Comparison of ENCODE assay signal across 33 cellular contexts in the genomic region with DNA sequence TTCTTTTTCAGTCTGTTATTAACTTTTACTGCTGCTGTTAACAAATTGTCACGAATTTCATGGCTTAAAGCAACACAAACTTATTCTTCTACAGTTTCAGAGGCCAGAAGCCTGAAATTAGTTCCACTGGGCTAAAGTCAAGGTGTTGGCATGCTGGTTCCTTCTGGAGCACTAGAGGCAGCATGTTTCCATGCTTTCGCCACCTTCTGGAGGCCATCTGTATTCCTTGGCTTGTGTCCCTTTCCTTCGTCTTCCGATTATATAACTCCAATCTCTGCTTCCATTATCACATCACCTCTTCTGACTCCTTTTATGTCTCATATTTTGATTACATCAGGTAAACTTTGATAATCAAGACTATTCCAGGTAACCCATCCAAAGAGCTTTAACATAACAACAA.
"Had no signal": no experiment of that assay in that cellular context is flagged by ENCODE, and none has a peak within 500 bp of the region (broad histone marks: within the 10 kb centered on the region; RNA-seq: fewer than 3 reads in every experiment).

No MANE protein-coding gene starts in this region.

- H3K36me3 Mint-ChIP-seq: activated naive CD8-positive, alpha-beta T cell; mesothelial cell of epicardium; naive B cell had no signal

- H3K36me3 ChIP-seq: cardiac muscle cell, gastrocnemius medialis, pancreas, prostate gland, sigmoid colon, suprapubic skin, tibial artery had no signal

- H3K27ac Mint-ChIP-seq: activated naive CD8-positive, alpha-beta T cell; immature natural killer cell; mesothelial cell of epicardium; naive B cell; nephron progenitor cell had no signal

- H3K4me1 Mint-ChIP-seq: immature natural killer cell, mesothelial cell of epicardium, naive B cell, nephron progenitor cell had no signal

- ATAC-seq: activated CD4-positive, CD25-positive, alpha-beta regulatory T cell treated with anti-CD3 and anti-CD28 coated beads, Interleukin-2, amount 50 U/mL, for 24 hours; body of pancreas; gastrocnemius medialis; left colon; pancreas had no signal

- FAIRE-seq: kidney, pancreas had no signal

- H3K27me3 ChIP-seq: body of pancreas, cardiac muscle cell, dorsolateral prefrontal cortex, gastrocnemius medialis, pancreas, sigmoid colon, suprapubic skin, tibial artery had no signal

- H3K4me3 ChIP-seq: body of pancreas, cardiac muscle cell, coronary artery, dorsolateral prefrontal cortex, gastrocnemius medialis, pancreas, prostate gland, sigmoid colon, suprapubic skin, tibial artery had no signal

- H3K9me3 ChIP-seq: body of pancreas, gastrocnemius medialis, pancreas, prostate gland, suprapubic skin, tibial artery had no signal

- H3K27ac ChIP-seq: body of pancreas, cardiac muscle cell, coronary artery, dorsolateral prefrontal cortex, gastrocnemius medialis, pancreas, prostate gland, sigmoid colon, suprapubic skin, tibial artery, VCaP had no signal

- H3K4me3 Mint-ChIP-seq: activated naive CD8-positive, alpha-beta T cell; immature natural killer cell; mesothelial cell of epicardium; naive B cell; nephron progenitor cell had no signal

- DNase-seq: activated CD4-positive, alpha-beta T cell treated with anti-CD3 and anti-CD28 coated beads for 48 hours; activated CD4-positive, alpha-beta T cell treated with anti-CD3 and anti-CD28 coated beads, Interleukin-2, amount 50 U/mL, for 48 hours; activated CD8-positive, alpha-beta memory T cell treated with anti-CD3 and anti-CD28 coated beads for 24 hours; activated effector memory CD4-positive, alpha-beta T cell treated with Interleukin-2 at 50 U/mL for 16 hours; activated naive CD4-positive, alpha-beta T cell treated with Interleukin-2 at 50 U/mL for 16 hours; aorta; body of pancreas; dorsolateral prefrontal cortex; effector memory CD4-positive, alpha-beta T cell; erythroblast; gastrocnemius medialis; glutamatergic neuron; immature natural killer cell; kidney; left colon; mammary epithelial cell; naive B cell; nephron progenitor cell; pancreas; retina; sigmoid colon; small intestine; stimulated activated naive CD4-positive, alpha-beta T cell; T-helper 9 cell; tibial artery had no signal

- H3K4me1 ChIP-seq: body of pancreas, gastrocnemius medialis, pancreas, prostate gland, sigmoid colon, suprapubic skin, tibial artery had no signal

- H3K9me3 Mint-ChIP-seq: nephron progenitor cell had no signal
